In genomic region chr3:23576379-23576959, GRCh38 we compare ENCODE assay signal across 24 cellular contexts.
A peak's percentile ranks its signal among the peaks of the same experiment; 100 is the strongest.
DNase-seq lines count a peak whose midpoint lies in the region; ATAC-seq, FAIRE-seq and TF ChIP-seq lines count a peak whose summit lies in the region.
"Had no signal": no experiment of that assay in that cellular context is flagged by ENCODE, and none has a peak within 500 bp of the region (broad histone marks: within the 10 kb centered on the region; RNA-seq: fewer than 3 reads in every experiment).

No MANE protein-coding gene starts in this region.

- no peak for TF ChIP-seq CTCF in gastrocnemius medialis (IDR thresholded peaks at IDR 0.05 in 4 of 5, conservative IDR thresholded peaks at IDR 0.05 in 1 of 5)

- H3K27ac ChIP-seq in gastrocnemius medialis = peak overlapping the region in 3 of 4 donors; percentile 7 to 32 (median 16)
- H3K27ac ChIP-seq: hepatocyte, suprapubic skin, WERI-Rb-1 had no signal

- intact Hi-C loops in gastrocnemius medialis (cut with DNase I; ENCODE audit: low total_unique reads) = no loop called here

- H3K36me3 ChIP-seq in gastrocnemius medialis = no peaks in the 10 kb centered on the region
- H3K36me3 ChIP-seq: suprapubic skin, WERI-Rb-1 had no signal

- peak; percentile 32 for DNase-seq in NCI-H2107 treated with DMSO at 0.1 percent for 48 hours (lab: John Stamatoyannopoulos, UW; ENCODE audit: unreplicated experiment)
- no peak for DNase-seq in NCI-H2107 (lab: John Stamatoyannopoulos, UW)
- DNase-seq in NCI-H2081 treated with DMSO at 0.1 percent for 48 hours (lab: John Stamatoyannopoulos, UW) = peak; percentile 1
- DNase-seq in SW480 (ENCODE audit: low spot score) = peak; percentile 28
- no peak for DNase-seq in gastrocnemius medialis
- no peak for DNase-seq in RCC 7860 (ENCODE audit: low spot score)
- DNase-seq in HuH-7 (ENCODE audit: low spot score) = no peak
- DNase-seq in NCI-H1417 treated with DMSO at 0.1 percent for 48 hours (lab: John Stamatoyannopoulos, UW) = no peak
- DNase-seq: activated CD4-positive, alpha-beta memory T cell treated with anti-CD3 and anti-CD28 coated beads for 36 hours; activated naive CD4-positive, alpha-beta T cell treated with anti-CD3 and anti-CD28 coated beads, Interleukin-2, amount 50 U/mL, for 16 hours; activated T-cell treated with anti-CD3 and anti-CD28 coated beads, Interleukin-2, amount 50 U/mL, for 24 hours; endodermal cell; GDM1; Kasumi-1; kidney; mesendoderm; natural killer cell; NCI-H1694; NK-92 treated with Interleukin-12 subunit alpha and Interleukin-12 subunit beta, amount 100 ng/mL, for 24 hours; T-helper 17 cell had no signal

- H3K9me3 ChIP-seq in gastrocnemius medialis = no peaks in the 10 kb centered on the region
- H3K9me3 ChIP-seq: suprapubic skin had no signal

- FAIRE-seq in RCC 7860 (lab: Jason Lieb, UNC) = no peak
- FAIRE-seq: D721Med, kidney had no signal

- no peaks in the 10 kb centered on the region for H3K27me3 ChIP-seq in gastrocnemius medialis
- H3K27me3 ChIP-seq: hepatocyte, suprapubic skin had no signal

- H3K4me1 ChIP-seq in gastrocnemius medialis = no peaks in the 10 kb centered on the region
- H3K4me1 ChIP-seq: suprapubic skin had no signal

- ATAC-seq in gastrocnemius medialis = peak; percentile 80 to 88
- ATAC-seq: natural killer cell, T-helper 17 cell had no signal

- no peak overlapping the region for H3K4me3 ChIP-seq in gastrocnemius medialis
- H3K4me3 ChIP-seq: hepatocyte, suprapubic skin had no signal

- in situ Hi-C loops in gastrocnemius medialis (cut with MboI; ENCODE audit: low sequenced_read_pairs in 4 of 4) = no loop called here

- no peak for TF ChIP-seq POLR2A in gastrocnemius medialis (IDR thresholded peaks at IDR 0.05)

Comparison
In these comparisons a context has a peak if more than half of its experiments do, and no peak if none do; other contexts are left out.
1. DNase-seq: peak in NCI-H2107 treated with DMSO at 0.1 percent for 48 hours (single experiment), NCI-H2081 treated with DMSO at 0.1 percent for 48 hours (single experiment) and SW480 (single experiment); none in NCI-H2107 (single experiment), gastrocnemius medialis (0 of 2), RCC 7860 (single experiment), HuH-7 (single experiment) and NCI-H1417 treated with DMSO at 0.1 percent for 48 hours (single experiment).